In the genomic region with DNA sequence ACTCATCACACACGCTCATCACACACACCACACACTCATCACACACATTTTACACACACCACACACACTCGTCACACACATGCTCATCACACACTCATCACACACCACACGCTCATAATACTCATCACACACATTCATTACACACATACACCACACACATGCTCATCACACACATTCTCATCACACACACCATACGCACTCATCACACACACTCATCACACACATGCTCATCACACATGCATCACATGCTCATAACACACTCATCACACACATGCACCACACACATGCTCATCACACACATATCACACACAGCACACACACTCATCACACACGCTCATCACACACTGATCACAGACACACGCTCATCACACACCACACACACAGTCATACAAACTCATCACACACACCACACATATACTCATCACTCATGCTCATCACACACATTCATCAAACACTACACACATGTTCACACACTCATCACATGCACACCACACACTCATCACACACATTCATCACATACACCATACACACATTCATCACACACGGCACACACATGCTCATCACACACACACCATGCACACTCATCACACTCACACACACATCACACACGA, we compare ENCODE assay signal across 2 cellular contexts.
TF ChIP-seq lines count a peak whose summit lies in the region.

No MANE protein-coding gene starts in this region.

TF ChIP-seq in GM12891, 5 proteins besides CTCF, POLR2A, EP300 and RAD21:
- TF ChIP-seq PAX5 (IDR thresholded peaks at IDR 0.05; ENCODE audit: insufficient read depth, low read length, severe bottlenecking) = no peak
- peak; percentile 3; the same call in 1 of the 2 replicates for TF ChIP-seq POU2F2 (IDR thresholded peaks at IDR 0.05; ENCODE audit: low read depth, low read length)

TF ChIP-seq in K562, 482 proteins besides CTCF, POLR2A, EP300 and RAD21:
- TF ChIP-seq MYBL2 (IDR thresholded peaks at IDR 0.05; ENCODE audit: low read depth) = no peak
- TF ChIP-seq MYBL2 (CRISPR knock-in tag; IDR thresholded peaks at IDR 0.05; ENCODE audit: borderline replicate concordance) = no peak
- TF ChIP-seq, protein P1, sequence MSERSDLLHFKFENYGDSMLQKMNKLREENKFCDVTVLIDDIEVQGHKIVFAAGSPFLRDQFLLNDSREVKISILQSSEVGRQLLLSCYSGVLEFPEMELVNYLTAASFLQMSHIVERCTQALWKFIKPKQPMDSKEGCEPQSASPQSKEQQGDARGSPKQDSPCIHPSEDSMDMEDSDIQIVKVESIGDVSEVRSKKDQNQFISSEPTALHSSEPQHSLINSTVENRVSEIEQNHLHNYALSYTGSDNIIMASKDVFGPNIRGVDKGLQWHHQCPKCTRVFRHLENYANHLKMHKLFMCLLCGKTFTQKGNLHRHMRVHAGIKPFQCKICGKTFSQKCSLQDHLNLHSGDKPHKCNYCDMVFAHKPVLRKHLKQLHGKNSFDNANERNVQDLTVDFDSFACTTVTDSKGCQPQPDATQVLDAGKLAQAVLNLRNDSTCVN (CRISPR knock-in tag; IDR thresholded peaks at IDR 0.05) = peak; percentile 52; the same call in 1 of the 2 replicates
